11 cellular contexts compared by ENCODE assay signal in the genomic region with DNA sequence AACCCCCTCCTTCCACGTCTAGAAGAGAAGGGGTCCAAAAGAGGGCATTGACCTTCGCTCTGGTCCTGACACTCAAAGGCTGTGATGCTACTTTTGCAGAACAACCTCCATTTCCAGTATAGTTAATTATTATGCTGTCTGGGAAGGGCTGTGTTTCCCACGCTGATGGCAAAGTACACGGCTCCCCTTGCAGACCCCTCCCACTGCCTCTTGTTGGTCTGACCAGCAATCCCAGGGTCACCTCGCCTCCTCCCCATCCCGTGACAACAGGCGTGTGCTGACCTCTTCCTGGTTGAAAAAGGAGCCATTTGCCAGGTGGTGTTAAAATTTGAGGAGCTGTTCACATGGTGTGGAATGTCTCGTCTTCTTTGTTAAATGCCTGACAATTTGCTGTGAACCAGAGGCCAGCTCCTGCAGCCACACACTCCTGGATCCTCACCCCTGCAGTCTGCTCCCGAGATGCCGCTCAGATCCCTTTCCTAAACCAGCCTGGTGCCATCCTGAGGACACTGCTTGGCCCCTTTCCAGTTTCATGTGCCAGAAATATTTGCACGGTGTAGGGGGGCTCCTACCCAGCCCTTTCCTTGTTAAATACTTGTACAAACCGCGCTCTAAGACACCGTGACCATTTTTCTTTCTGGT.
"Had no signal": no experiment of that assay in that cellular context is flagged by ENCODE, and none has a peak within 500 bp of the region (broad histone marks: within the 10 kb centered on the region; RNA-seq: fewer than 3 reads in every experiment).

No MANE protein-coding gene starts in this region.

- H3K36me3 Mint-ChIP-seq: activated naive CD4-positive, alpha-beta T cell treated with anti-CD3 and anti-CD28 coated beads, Interleukin-2, amount 50 U/mL, for 72 hours; mesothelial cell of epicardium had no signal

- H3K27ac Mint-ChIP-seq: activated naive CD4-positive, alpha-beta T cell treated with anti-CD3 and anti-CD28 coated beads, Interleukin-2, amount 50 U/mL, for 72 hours; activated T-helper 2 cell treated with anti-CD3 and anti-CD28 coated beads, Interferon-gamma antibody, Interleukin-2, Interleukin-4, amounts not matched to agents 10 μg/mL and 5 μg/mL and 100 μg/mL, durations not matched to agents 14 hours and 24 hours and 36 hours; mesothelial cell of epicardium had no signal

- DNase-seq: activated CD4-positive, alpha-beta T cell treated with anti-CD3 and anti-CD28 coated beads for 1 hour; activated CD4-positive, alpha-beta T cell treated with anti-CD3 and anti-CD28 coated beads, Interleukin-2, amount 50 U/mL, for 48 hours; amygdala; gastrocnemius medialis; T-helper 9 cell; tibial artery had no signal

- H3K4me3 Mint-ChIP-seq: mesothelial cell of epicardium had no signal

- H3K4me1 ChIP-seq: gastrocnemius medialis, right atrium auricular region, tibial artery had no signal

- H3K4me1 Mint-ChIP-seq: mesothelial cell of epicardium had no signal

- H3K9me3 ChIP-seq: gastrocnemius medialis, right atrium auricular region, tibial artery had no signal

- ATAC-seq: activated naive CD4-positive, alpha-beta T cell treated with anti-CD3 and anti-CD28 coated beads, Interleukin-2, amount 50 U/mL, for 72 hours; gastrocnemius medialis had no signal

- H3K9me3 Mint-ChIP-seq: mesothelial cell of epicardium had no signal

- H3K27me3 ChIP-seq: right atrium auricular region had no signal

- H3K36me3 ChIP-seq: gastrocnemius medialis, right atrium auricular region, tibial artery had no signal

- H3K27ac ChIP-seq: gastrocnemius medialis, right atrium auricular region, skin epidermis, tibial artery had no signal

- H3K4me3 ChIP-seq: gastrocnemius medialis, right atrium auricular region, skin epidermis, tibial artery had no signal
